In the genomic region with DNA sequence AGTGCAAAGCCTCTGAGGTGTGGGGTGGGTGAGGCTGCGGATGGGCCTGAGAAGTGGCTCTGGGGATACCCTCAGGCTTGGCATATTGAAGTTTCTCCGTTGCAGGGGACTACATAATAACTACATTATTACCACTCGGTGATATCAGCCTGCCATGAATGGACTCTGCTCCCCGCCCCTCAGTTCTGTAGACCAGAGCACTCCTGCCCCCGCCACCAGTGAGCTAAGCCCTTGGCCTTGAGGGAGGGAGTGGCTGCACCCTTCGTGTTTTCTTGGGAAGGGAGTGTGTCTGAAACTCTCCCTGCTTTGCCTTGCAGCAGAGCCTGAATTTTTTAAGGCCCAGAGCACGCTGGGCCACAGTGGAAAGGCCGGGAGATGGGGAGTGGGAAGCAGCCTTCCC, we compare ENCODE assay signal across 8 cellular contexts. TPM values are rescaled to one million over a fixed set of nuclear protein-coding genes. Genes with fewer than 3 reads are reported as not detected.
DNase-seq lines count a peak whose midpoint lies in the region; ATAC-seq and TF ChIP-seq lines count a peak whose summit lies in the region.

No MANE protein-coding gene starts in this region.

- H3K9me3 ChIP-seq in liver (ENCODE audit: control insufficient read depth in 4 of 4, low read length in 3 of 4) (no peaks in the 10 kb centered on the region), tibial nerve (no peaks in the 10 kb centered on the region)

- H3K9me3 Mint-ChIP-seq in activated naive CD4-positive, alpha-beta T cell treated with anti-CD3 and anti-CD28 coated beads, Interleukin-2, amount 50 U/mL, for 72 hours = no peaks in the 10 kb centered on the region

- WGBS in liver = 64% methylated on average over 8 of the region's 8 CpGs
- WGBS in tibial nerve, 2 donors = 17 to 25% methylated on average over 8 of the region's 8 CpGs

- H3K27me3 ChIP-seq in liver (ENCODE audit: control insufficient read depth in 4 of 4, insufficient read depth in 4 of 4, low read length in 3 of 4) (no peaks in the 10 kb centered on the region), tibial nerve (no peaks in the 10 kb centered on the region)

- ATAC-seq in activated naive CD4-positive, alpha-beta T cell treated with anti-CD3 and anti-CD28 coated beads, Interleukin-2, amount 50 U/mL, for 72 hours = no peak
- no peak for ATAC-seq in HG03571 (IDR thresholded peaks at IDR 0.05; ENCODE audit: unreplicated experiment)

- H3K36me3 ChIP-seq in liver (ENCODE audit: control insufficient read depth in 4 of 4, insufficient read depth in 3 of 4, low read depth in 1 of 4, low read length in 3 of 4) (peaks cover 0 to 3% (median 0%) of the 10 kb centered on the region in 4 donors), tibial nerve (no peaks in the 10 kb centered on the region)

- no peak for TF ChIP-seq RAD21 in liver (IDR thresholded peaks at IDR 0.05)

- TF ChIP-seq CTCF in liver (IDR thresholded peaks at IDR 0.05; ENCODE audit: low read depth, low read length, missing input control) (no peak), tibial nerve (IDR thresholded peaks at IDR 0.05) (no peak)

- H3K27ac ChIP-seq in liver (ENCODE audit: low read depth in 1 of 2, low read length in 2 of 2) (peak overlapping the region; percentile 42 to 90), tibial nerve (peak overlapping the region; percentile 72 to 95 (median 90))

- H3K4me1 ChIP-seq in liver (ENCODE audit: control insufficient read depth in 4 of 4, insufficient read depth in 4 of 4, low read length in 3 of 4) = peaks cover 5 to 35% (median 22%) of the 10 kb centered on the region in 4 donors
- H3K4me1 ChIP-seq in tibial nerve = peaks cover 0 to 71% (median 54%) of the 10 kb centered on the region in 4 donors

- H3K27ac Mint-ChIP-seq in activated naive CD4-positive, alpha-beta T cell treated with anti-CD3 and anti-CD28 coated beads, Interleukin-2, amount 50 U/mL, for 72 hours = peak overlapping the region; percentile 96 to 97

- TF ChIP-seq EP300 in tibial nerve (IDR thresholded peaks at IDR 0.05) = no peak

- H3K9ac ChIP-seq in liver (ENCODE audit: low read depth in 1 of 2, low read length in 2 of 2) = no peak overlapping the region

- TF ChIP-seq POLR2A in tibial nerve (IDR thresholded peaks at IDR 0.05) = no peak

- DNase-seq in activated naive CD4-positive, alpha-beta T cell treated with Interleukin-2 at 50 U/mL for 16 hours = peak; percentile 24
- DNase-seq in activated naive CD4-positive, alpha-beta T cell (lab: John Stamatoyannopoulos, UW) = no peak
- no peak for DNase-seq in activated naive CD4-positive, alpha-beta T cell treated with anti-CD3 and anti-CD28 coated beads, Interleukin-2, amount 50 U/mL, for 72 hours (ENCODE audit: low spot score in 2 of 2)
- DNase-seq in tibial nerve (ENCODE audit: low spot score in 2 of 2) = no peak
- DNase-seq in NCI-H2081 (lab: John Stamatoyannopoulos, UW) = no peak
- no peak for DNase-seq in islet precursor cell

- H3K36me3 Mint-ChIP-seq in activated naive CD4-positive, alpha-beta T cell treated with anti-CD3 and anti-CD28 coated beads, Interleukin-2, amount 50 U/mL, for 72 hours = peaks cover 23 to 34% of the 10 kb centered on the region in 2 donors

- peak overlapping the region in 2 of 3 donors; percentile 13 to 78 for H3K4me3 ChIP-seq in liver (ENCODE audit: low read depth in 1 of 3, low read length in 3 of 3)
- H3K4me3 ChIP-seq in tibial nerve = peak overlapping the region; percentile 60 to 95 (median 66)

TF ChIP-seq in liver, 16 proteins besides CTCF, POLR2A, EP300 and RAD21:
- TF ChIP-seq JUND (IDR thresholded peaks at IDR 0.05) (no peak), GABPA (IDR thresholded peaks at IDR 0.05 in 1 of 2, conservative IDR thresholded peaks at IDR 0.05 in 1 of 2) (no peak), NR2F2 (IDR thresholded peaks at IDR 0.05) (no peak), EGR1 (IDR thresholded peaks at IDR 0.05; ENCODE audit: low read depth in 2 of 2) (no peak)
- TF ChIP-seq, protein P1, sequence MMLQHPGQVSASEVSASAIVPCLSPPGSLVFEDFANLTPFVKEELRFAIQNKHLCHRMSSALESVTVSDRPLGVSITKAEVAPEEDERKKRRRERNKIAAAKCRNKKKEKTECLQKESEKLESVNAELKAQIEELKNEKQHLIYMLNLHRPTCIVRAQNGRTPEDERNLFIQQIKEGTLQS (IDR thresholded peaks at IDR 0.05) = no peak
- TF ChIP-seq, protein P2, sequence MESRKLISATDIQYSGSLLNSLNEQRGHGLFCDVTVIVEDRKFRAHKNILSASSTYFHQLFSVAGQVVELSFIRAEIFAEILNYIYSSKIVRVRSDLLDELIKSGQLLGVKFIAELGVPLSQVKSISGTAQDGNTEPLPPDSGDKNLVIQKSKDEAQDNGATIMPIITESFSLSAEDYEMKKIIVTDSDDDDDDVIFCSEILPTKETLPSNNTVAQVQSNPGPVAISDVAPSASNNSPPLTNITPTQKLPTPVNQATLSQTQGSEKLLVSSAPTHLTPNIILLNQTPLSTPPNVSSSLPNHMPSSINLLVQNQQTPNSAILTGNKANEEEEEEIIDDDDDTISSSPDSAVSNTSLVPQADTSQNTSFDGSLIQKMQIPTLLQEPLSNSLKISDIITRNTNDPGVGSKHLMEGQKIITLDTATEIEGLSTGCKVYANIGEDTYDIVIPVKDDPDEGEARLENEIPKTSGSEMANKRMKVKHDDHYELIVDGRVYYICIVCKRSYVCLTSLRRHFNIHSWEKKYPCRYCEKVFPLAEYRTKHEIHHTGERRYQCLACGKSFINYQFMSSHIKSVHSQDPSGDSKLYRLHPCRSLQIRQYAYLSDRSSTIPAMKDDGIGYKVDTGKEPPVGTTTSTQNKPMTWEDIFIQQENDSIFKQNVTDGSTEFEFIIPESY (IDR thresholded peaks at IDR 0.05) = no peak
- TF ChIP-seq, protein P3, sequence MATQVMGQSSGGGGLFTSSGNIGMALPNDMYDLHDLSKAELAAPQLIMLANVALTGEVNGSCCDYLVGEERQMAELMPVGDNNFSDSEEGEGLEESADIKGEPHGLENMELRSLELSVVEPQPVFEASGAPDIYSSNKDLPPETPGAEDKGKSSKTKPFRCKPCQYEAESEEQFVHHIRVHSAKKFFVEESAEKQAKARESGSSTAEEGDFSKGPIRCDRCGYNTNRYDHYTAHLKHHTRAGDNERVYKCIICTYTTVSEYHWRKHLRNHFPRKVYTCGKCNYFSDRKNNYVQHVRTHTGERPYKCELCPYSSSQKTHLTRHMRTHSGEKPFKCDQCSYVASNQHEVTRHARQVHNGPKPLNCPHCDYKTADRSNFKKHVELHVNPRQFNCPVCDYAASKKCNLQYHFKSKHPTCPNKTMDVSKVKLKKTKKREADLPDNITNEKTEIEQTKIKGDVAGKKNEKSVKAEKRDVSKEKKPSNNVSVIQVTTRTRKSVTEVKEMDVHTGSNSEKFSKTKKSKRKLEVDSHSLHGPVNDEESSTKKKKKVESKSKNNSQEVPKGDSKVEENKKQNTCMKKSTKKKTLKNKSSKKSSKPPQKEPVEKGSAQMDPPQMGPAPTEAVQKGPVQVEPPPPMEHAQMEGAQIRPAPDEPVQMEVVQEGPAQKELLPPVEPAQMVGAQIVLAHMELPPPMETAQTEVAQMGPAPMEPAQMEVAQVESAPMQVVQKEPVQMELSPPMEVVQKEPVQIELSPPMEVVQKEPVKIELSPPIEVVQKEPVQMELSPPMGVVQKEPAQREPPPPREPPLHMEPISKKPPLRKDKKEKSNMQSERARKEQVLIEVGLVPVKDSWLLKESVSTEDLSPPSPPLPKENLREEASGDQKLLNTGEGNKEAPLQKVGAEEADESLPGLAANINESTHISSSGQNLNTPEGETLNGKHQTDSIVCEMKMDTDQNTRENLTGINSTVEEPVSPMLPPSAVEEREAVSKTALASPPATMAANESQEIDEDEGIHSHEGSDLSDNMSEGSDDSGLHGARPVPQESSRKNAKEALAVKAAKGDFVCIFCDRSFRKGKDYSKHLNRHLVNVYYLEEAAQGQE (IDR thresholded peaks at IDR 0.05) = no peak

RNA-seq across cellular contexts. Expression of a gene that starts 1.7 kb away (rescaled TPM):
- total RNA-seq in activated naive CD4-positive, alpha-beta T cell treated with anti-CD3 and anti-CD28 coated beads, Interleukin-2, amount 50 U/mL, for 72 hours = 10 to 100 TPM; 23.0 to 23.2 TPM
- total RNA-seq in liver = 1 to 10 TPM; 5.3 to 8.7 TPM
- 10 to 100 TPM in 1 of 2 donors, 1 to 10 TPM in 1; 9.8 to 10.9 TPM for polyA plus RNA-seq in liver
- total RNA-seq in tibial nerve = 10 to 100 TPM in 3 of 4 donors, 1 to 10 TPM in 1; 5.9 to 13.2 (median 10.4) TPM

RNA-seq across cellular contexts. Expression of a gene that starts 41.4 kb away (rescaled TPM):
- total RNA-seq in activated naive CD4-positive, alpha-beta T cell treated with anti-CD3 and anti-CD28 coated beads, Interleukin-2, amount 50 U/mL, for 72 hours = 1 to 10 TPM; 1.3 to 2.9 TPM
- total RNA-seq in liver (under 1 TPM; 0.05 to 0.08 TPM), tibial nerve (under 1 TPM in 1 of 4 donors, not detected in 3; under 0.01 TPM)
- under 1 TPM; 0.06 to 0.13 TPM for polyA plus RNA-seq in liver

RNA-seq across cellular contexts. Expression of a gene that starts 47.2 kb away (rescaled TPM):
- total RNA-seq in activated naive CD4-positive, alpha-beta T cell treated with anti-CD3 and anti-CD28 coated beads, Interleukin-2, amount 50 U/mL, for 72 hours = 10 to 100 TPM; 28.9 to 66.8 TPM
- total RNA-seq in liver (10 to 100 TPM; 13.7 to 34.2 TPM), tibial nerve (10 to 100 TPM; 15.5 to 32.2 (median 20.8) TPM)
- 1 to 10 TPM; 7.0 to 7.4 TPM for polyA plus RNA-seq in liver
